ENCODE assay signal across 8 cellular contexts in genomic region chrX:102720237-102721168, GRCh38. TPM values are rescaled to one million over a fixed set of nuclear protein-coding genes. Genes with fewer than 3 reads are reported as not detected.
DNase-seq lines count a peak whose midpoint lies in the region; ATAC-seq and TF ChIP-seq lines count a peak whose summit lies in the region.

GPRASP3 (plus strand) TSS chrX:102720743; CDS start chrX:102748996, 28,253 bp downstream.

- 6% methylated on average over 17 of the region's 31 CpGs for WGBS in mesenchymal stem cell

- no peak within 1 kb of the TSS for H2BK120ac ChIP-seq in mesenchymal stem cell (ENCODE audit: low read depth, low read length)

- peak within 1 kb of the TSS; percentile 75 for H4K8ac ChIP-seq in mesenchymal stem cell (ENCODE audit: low read length)

- DNase-seq in GM12865 (ENCODE audit: low read depth) (peak; percentile 79), NCI-H2196 (lab: John Stamatoyannopoulos, UW; ENCODE audit: unreplicated experiment) (peak; percentile 64), mesenchymal stem cell (peak; percentile 74), KG1 (lab: John Stamatoyannopoulos, UW) (no peak)
- peak; percentile 40 to 46 for DNase-seq in activated CD8-positive, alpha-beta memory T cell treated with anti-CD3 and anti-CD28 coated beads for 4 hours (ENCODE audit: low read depth in 2 of 2)
- peak; percentile 18 to 58 (median 56) for DNase-seq in effector memory CD4-positive, alpha-beta T cell
- peak; percentile 40 for DNase-seq in stimulated activated CD8-positive, alpha-beta memory T cell treated with anti-CD3 and anti-CD28 coated beads, Interleukin-15, amount 100 ng/mL, for 1 hour (ENCODE audit: low read depth)

- ATAC-seq in HG02852 (IDR thresholded peaks at IDR 0.05; ENCODE audit: unreplicated experiment) = peak; percentile 97

- no peak within 1 kb of the TSS for H2BK12ac ChIP-seq in mesenchymal stem cell (ENCODE audit: low read length in 2 of 2)

- H3K4ac ChIP-seq in mesenchymal stem cell (ENCODE audit: low read depth in 1 of 2, low read length in 2 of 2) = peak within 1 kb of the TSS in 1 of 2 experiments; percentile 43

- H4K91ac ChIP-seq in mesenchymal stem cell (ENCODE audit: low read length) = no peak within 1 kb of the TSS

- H3K18ac ChIP-seq in mesenchymal stem cell (ENCODE audit: low read depth in 1 of 2, low read length in 2 of 2) = peak within 1 kb of the TSS in 1 of 2 experiments; percentile 74

- no peaks in the 10 kb centered on the region for H3K9me3 ChIP-seq in effector memory CD4-positive, alpha-beta T cell (ENCODE audit: control insufficient read depth, low read length)
- no peaks in the 10 kb centered on the region for H3K9me3 ChIP-seq in mesenchymal stem cell (ENCODE audit: control insufficient read depth, low read length)

- H3K27me3 ChIP-seq in effector memory CD4-positive, alpha-beta T cell (replicated peaks; ENCODE audit: control insufficient read depth, insufficient read depth, low read length, poor library complexity, severe bottlenecking) = no peaks in the 10 kb centered on the region
- peaks cover 0 to 4% of the 10 kb centered on the region in 2 experiments for H3K27me3 ChIP-seq in mesenchymal stem cell (ENCODE audit: control insufficient read depth in 1 of 2, insufficient read depth in 1 of 2, low read length in 2 of 2)

- peaks cover 3% of the 10 kb centered on the region for H3K4me1 ChIP-seq in effector memory CD4-positive, alpha-beta T cell (ENCODE audit: control insufficient read depth, insufficient read depth, low read length, poor library complexity, severe bottlenecking)
- peaks cover 3% of the 10 kb centered on the region for H3K4me1 ChIP-seq in mesenchymal stem cell (ENCODE audit: control insufficient read depth, insufficient read depth, low read depth, low read length)

- no peaks in the 10 kb centered on the region for H3K36me3 ChIP-seq in effector memory CD4-positive, alpha-beta T cell (ENCODE audit: control insufficient read depth, insufficient read depth, low read length)
- peaks cover 0 to 4% of the 10 kb centered on the region in 2 experiments for H3K36me3 ChIP-seq in mesenchymal stem cell (ENCODE audit: control insufficient read depth in 1 of 2, insufficient read depth in 2 of 2, low read depth in 1 of 2, low read length in 2 of 2)

- no peaks in the 10 kb centered on the region for H3K79me1 ChIP-seq in mesenchymal stem cell (replicated peaks; ENCODE audit: low read length, poor library complexity, severe bottlenecking)

- no peak within 1 kb of the TSS for H3K27ac ChIP-seq in effector memory CD4-positive, alpha-beta T cell (ENCODE audit: insufficient read depth, low read length, poor library complexity, severe bottlenecking)
- no peak within 1 kb of the TSS for H3K27ac ChIP-seq in mesenchymal stem cell (ENCODE audit: low read length, poor library complexity, severe bottlenecking)

- peak within 1 kb of the TSS; percentile 78 for H2AFZ ChIP-seq in mesenchymal stem cell (ENCODE audit: low read depth, low read length)

- H3K23ac ChIP-seq in mesenchymal stem cell (ENCODE audit: low read length in 2 of 2) = no peak within 1 kb of the TSS

- H3K4me3 ChIP-seq in GM12865 (ENCODE audit: low read depth, low read length) = peak within 1 kb of the TSS; percentile 71
- H3K4me3 ChIP-seq in effector memory CD4-positive, alpha-beta T cell (ENCODE audit: insufficient read depth, low read depth, low read length, poor library complexity, severe bottlenecking) = peak within 1 kb of the TSS; percentile 43
- H3K4me3 ChIP-seq in mesenchymal stem cell (ENCODE audit: insufficient read depth in 1 of 2, low read depth in 1 of 2, low read length in 2 of 2) = peak within 1 kb of the TSS; percentile 48 to 71

- H2BK15ac ChIP-seq in mesenchymal stem cell (ENCODE audit: low read depth, poor library complexity, severe bottlenecking) = no peak within 1 kb of the TSS

- no peak for TF ChIP-seq CTCF in GM12865 (IDR thresholded peaks at IDR 0.05; ENCODE audit: insufficient read depth, low read depth, low read length, missing control alignments)

- no peak within 1 kb of the TSS for H2BK5ac ChIP-seq in mesenchymal stem cell (ENCODE audit: low read depth, low read length, poor library complexity, severe bottlenecking)

- H3K9ac ChIP-seq in mesenchymal stem cell (ENCODE audit: low read length) = peak within 1 kb of the TSS; percentile 57

- no peak within 1 kb of the TSS for H3K14ac ChIP-seq in mesenchymal stem cell (ENCODE audit: low read length in 2 of 2)

- H2AK5ac ChIP-seq in mesenchymal stem cell (ENCODE audit: low read length, severe bottlenecking) = no peak within 1 kb of the TSS

- peak within 1 kb of the TSS; percentile 12 for H3K4me2 ChIP-seq in mesenchymal stem cell (ENCODE audit: low read length, poor library complexity, severe bottlenecking)

RNA-seq across cellular contexts. Expression of gene GPRASP3, which starts in this region (rescaled TPM):
- 3.3 TPM for polyA plus RNA-seq in mesenchymal stem cell (2013, experiment 1 of 2)
- 3.3 TPM for polyA plus RNA-seq in mesenchymal stem cell (2013, experiment 2 of 2)
